Comparison of ENCODE assay signal across 13 cellular contexts in the genomic region with DNA sequence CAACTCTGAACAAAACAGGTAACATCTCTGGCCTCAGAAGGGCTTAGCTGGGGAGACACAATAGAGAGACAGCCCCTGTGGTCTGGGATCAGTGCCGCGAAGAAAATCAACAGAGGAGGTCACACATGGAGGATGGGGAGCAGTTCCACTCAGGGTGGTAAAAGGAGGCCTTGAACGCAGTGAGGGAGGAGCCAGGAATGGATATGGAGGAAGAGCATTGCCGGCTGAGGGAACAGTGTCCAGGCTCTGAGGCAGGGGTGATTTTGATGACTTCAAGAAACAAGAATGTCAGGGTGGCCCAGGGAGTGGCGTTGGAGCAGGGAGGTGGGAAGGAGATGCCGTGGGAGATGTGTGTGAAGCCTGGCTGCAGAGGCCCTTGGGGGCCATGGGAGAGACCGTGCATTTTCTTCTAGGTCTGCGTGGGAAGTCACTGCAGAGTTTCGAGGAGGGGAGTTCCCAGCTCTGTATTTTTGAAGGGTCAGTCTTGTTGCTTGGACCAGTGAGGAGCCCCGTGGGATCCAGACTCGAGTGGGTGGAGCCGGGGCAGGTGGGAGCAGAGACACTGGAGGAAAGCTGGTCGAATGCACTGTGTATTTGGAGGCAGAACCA. TPM values are rescaled to one million over a fixed set of nuclear protein-coding genes. Genes with fewer than 3 reads are reported as not detected.
DNase-seq lines count a peak whose midpoint lies in the region; ATAC-seq and TF ChIP-seq lines count a peak whose summit lies in the region.
"Had no signal": no experiment of that assay in that cellular context is flagged by ENCODE, and none has a peak within 500 bp of the region (broad histone marks: within the 10 kb centered on the region; RNA-seq: fewer than 3 reads in every experiment).

No MANE protein-coding gene starts in this region.

- H3K4me3 ChIP-seq in right cardiac atrium (ENCODE audit: low read length) (no peak overlapping the region), stomach (no peak overlapping the region)
- H3K4me3 ChIP-seq: testis had no signal

- POLR2A ChIA-PET in activated CD4-positive, alpha-beta T cell treated with anti-CD3 and anti-CD28 coated beads, Interleukin-2, amount 10 ng/mL, durations not matched to agents 7 days and 5 days (lab: Charles Lee): no interaction called here

- H3K27me3 ChIP-seq in right cardiac atrium (ENCODE audit: control insufficient read depth, insufficient read depth) (no peaks in the 10 kb centered on the region), stomach (no peaks in the 10 kb centered on the region)
- H3K27me3 ChIP-seq: testis had no signal

- H3K27ac ChIP-seq in right cardiac atrium (ENCODE audit: low read length): peak overlapping the region; percentile 65
- peak overlapping the region; percentile 3 to 91 (median 16) for H3K27ac ChIP-seq in stomach
- H3K27ac ChIP-seq: WERI-Rb-1 had no signal

- ATAC-seq in right cardiac atrium: no peak
- no peak for ATAC-seq in HG02642 (IDR thresholded peaks at IDR 0.05; ENCODE audit: poor library complexity, unreplicated experiment)

- H3K9me3 Mint-ChIP-seq in activated CD4-positive, alpha-beta T cell treated with anti-CD3 and anti-CD28 coated beads, Interleukin-2, amount 10 ng/mL, durations not matched to agents 7 days and 5 days: no peaks in the 10 kb centered on the region
- H3K9me3 Mint-ChIP-seq in activated naive CD4-positive, alpha-beta T cell treated with anti-CD3 and anti-CD28 coated beads, Interleukin-2, amount 50 U/mL, for 24 hours: no peaks in the 10 kb centered on the region

- CTCF ChIA-PET in activated CD4-positive, alpha-beta T cell treated with anti-CD3 and anti-CD28 coated beads, Interleukin-2, amount 10 ng/mL, durations not matched to agents 7 days and 5 days (lab: Charles Lee): interaction anchor here (0.6 to 9.8 kb wide), 9 partner anchors 9 to 124 kb away, joined by 3 to 118 read pairs (median 5); no protein-coding TSS in a partner anchor

- peak overlapping the region; percentile 37 for H3K27ac Mint-ChIP-seq in activated CD4-positive, alpha-beta T cell treated with anti-CD3 and anti-CD28 coated beads, Interleukin-2, amount 10 ng/mL, durations not matched to agents 7 days and 5 days
- peak overlapping the region; percentile 95 for H3K27ac Mint-ChIP-seq in activated naive CD4-positive, alpha-beta T cell treated with anti-CD3 and anti-CD28 coated beads, Interleukin-2, amount 50 U/mL, for 24 hours

- H3K4me3 Mint-ChIP-seq in activated CD4-positive, alpha-beta T cell treated with anti-CD3 and anti-CD28 coated beads, Interleukin-2, amount 10 ng/mL, durations not matched to agents 7 days and 5 days: no peak overlapping the region
- peak overlapping the region; percentile 35 for H3K4me3 Mint-ChIP-seq in activated naive CD4-positive, alpha-beta T cell treated with anti-CD3 and anti-CD28 coated beads, Interleukin-2, amount 50 U/mL, for 24 hours

- peaks cover 91% of the 10 kb centered on the region for H3K4me1 Mint-ChIP-seq in activated CD4-positive, alpha-beta T cell treated with anti-CD3 and anti-CD28 coated beads, Interleukin-2, amount 10 ng/mL, durations not matched to agents 7 days and 5 days
- H3K4me1 Mint-ChIP-seq in activated naive CD4-positive, alpha-beta T cell treated with anti-CD3 and anti-CD28 coated beads, Interleukin-2, amount 50 U/mL, for 24 hours: peaks cover 88% of the 10 kb centered on the region

- H3K27me3 Mint-ChIP-seq in activated CD4-positive, alpha-beta T cell treated with anti-CD3 and anti-CD28 coated beads, Interleukin-2, amount 10 ng/mL, durations not matched to agents 7 days and 5 days: no peaks in the 10 kb centered on the region
- no peaks in the 10 kb centered on the region for H3K27me3 Mint-ChIP-seq in activated naive CD4-positive, alpha-beta T cell treated with anti-CD3 and anti-CD28 coated beads, Interleukin-2, amount 50 U/mL, for 24 hours

- peaks cover 0 to 14% (median 9%) of the 10 kb centered on the region in 4 donors for H3K36me3 ChIP-seq in stomach

- intact Hi-C loops in right cardiac atrium (cut with DNase I) (loop anchor here in 3 of 4 donors (5.0 to 10.0 kb wide), 4 partner anchors 45 to 117 kb away; no protein-coding TSS in a partner anchor), stomach (cut with DNase I; ENCODE audit: low total_unique reads) (no loop called here)

- no peak for TF ChIP-seq CTCF in stomach (IDR thresholded peaks at IDR 0.05)

- no peak for TF ChIP-seq POLR2A in stomach (IDR thresholded peaks at IDR 0.05)

- no peak for DNase-seq in activated CD4-positive, alpha-beta T cell treated with anti-CD3 and anti-CD28 coated beads, Interleukin-2, amount 10 ng/mL, durations not matched to agents 7 days and 5 days
- DNase-seq in activated CD4-positive, alpha-beta T cell treated with anti-CD3 and anti-CD28 coated beads, Interleukin-2, amount 50 U/mL, for 48 hours: no peak
- no peak for DNase-seq in right cardiac atrium
- peak; percentile 9 for DNase-seq in stomach
- no peak for DNase-seq in KG1 (lab: John Stamatoyannopoulos, UW)
- DNase-seq in NCI-H446 treated with DMSO at 0.1 percent for 48 hours (lab: John Stamatoyannopoulos, UW): no peak
- DNase-seq: cerebellar nuclear complex, NCI-H748 treated with DMSO at 0.1 percent for 48 hours, testis, WERI-Rb-1 had no signal

- peaks cover 64% of the 10 kb centered on the region for H3K4me1 ChIP-seq in right cardiac atrium (ENCODE audit: control insufficient read depth, insufficient read depth, low read length)
- H3K4me1 ChIP-seq in stomach: peaks cover 81 to 100% (median 89%) of the 10 kb centered on the region in 4 donors

- WGBS in right cardiac atrium: 68% methylated on average over 13 of the region's 13 CpGs
- WGBS in stomach, 5 donors: 84 to 89% (median 87%) methylated on average over 13 of the region's 13 CpGs

- no peak for TF ChIP-seq EP300 in stomach (IDR thresholded peaks at IDR 0.05)

- H3K36me3 Mint-ChIP-seq in activated CD4-positive, alpha-beta T cell treated with anti-CD3 and anti-CD28 coated beads, Interleukin-2, amount 10 ng/mL, durations not matched to agents 7 days and 5 days (ENCODE audit: low read depth): peaks cover 53% of the 10 kb centered on the region
- peaks cover 3% of the 10 kb centered on the region for H3K36me3 Mint-ChIP-seq in activated naive CD4-positive, alpha-beta T cell treated with anti-CD3 and anti-CD28 coated beads, Interleukin-2, amount 50 U/mL, for 24 hours

- H3K9me3 ChIP-seq in right cardiac atrium (ENCODE audit: control insufficient read depth, low read length) (no peaks in the 10 kb centered on the region), stomach (no peaks in the 10 kb centered on the region)
- H3K9me3 ChIP-seq: testis had no signal

RNA-seq across cellular contexts. Expression of a gene that starts 35.7 kb away (rescaled TPM):
- under 1 TPM; 0.07 to 0.10 TPM for total RNA-seq in activated CD4-positive, alpha-beta T cell treated with anti-CD3 and anti-CD28 coated beads, Interleukin-2, amount 10 ng/mL, durations not matched to agents 7 days and 5 days
- not detected for total RNA-seq in right cardiac atrium
- polyA plus RNA-seq in right cardiac atrium: not detected
- under 1 TPM in 1 of 5 donors, not detected in 4; 0.18 TPM for total RNA-seq in stomach
- under 1 TPM in 1 of 3 donors, not detected in 2; 0.03 TPM for polyA plus RNA-seq in stomach
- total RNA-seq: HT-29 had no signal

RNA-seq across cellular contexts. Expression of a gene that starts 47.9 kb away (rescaled TPM):
- total RNA-seq in activated CD4-positive, alpha-beta T cell treated with anti-CD3 and anti-CD28 coated beads, Interleukin-2, amount 10 ng/mL, durations not matched to agents 7 days and 5 days: 100 to 1,000 TPM; 127 to 143 TPM
- total RNA-seq in right cardiac atrium (10 to 100 TPM; 24.4 to 44.1 (median 34.1) TPM), stomach (10 to 100 TPM; 24.4 to 82.6 (median 42.9) TPM)
- polyA plus RNA-seq in right cardiac atrium (27.6 TPM), stomach (10 to 100 TPM in 2 of 3 donors, 1 to 10 TPM in 1; 7.0 to 21.5 (median 13.7) TPM)
